Comparison of ENCODE assay signal across 7 cellular contexts in the genomic region with DNA sequence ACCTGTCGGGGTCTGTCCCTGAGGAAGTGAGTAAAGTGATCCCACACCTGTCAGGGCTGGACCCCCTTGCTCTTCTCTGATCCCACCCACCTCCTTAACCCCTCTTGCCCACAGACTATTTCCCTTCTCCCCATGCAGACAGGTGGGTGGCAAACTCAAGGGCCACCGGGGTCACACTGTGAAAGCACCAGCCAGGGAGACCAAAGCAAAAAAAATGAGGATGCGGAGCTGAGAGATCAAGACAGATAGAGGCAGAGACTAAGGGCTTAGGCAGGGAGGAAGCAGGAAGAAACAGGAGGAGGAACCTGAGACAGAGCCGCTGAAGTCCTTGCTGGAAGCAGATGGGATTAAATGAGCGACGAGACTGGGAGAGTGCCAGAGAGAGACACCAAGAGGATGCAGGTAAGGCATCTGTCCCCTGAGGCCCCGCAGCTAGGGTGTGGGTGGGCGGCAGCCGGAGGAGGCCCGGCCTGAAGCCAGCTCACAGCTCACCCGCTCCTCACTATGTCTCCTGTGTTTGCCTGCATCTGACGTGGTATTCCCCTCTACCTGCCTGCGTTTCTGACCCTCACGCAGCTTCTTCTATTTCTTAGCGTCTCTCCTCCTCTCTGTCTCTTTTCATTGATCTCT. TPM values are rescaled to one million over a fixed set of nuclear protein-coding genes. Genes with fewer than 3 reads are reported as not detected.
DNase-seq lines count a peak whose midpoint lies in the region; ATAC-seq and TF ChIP-seq lines count a peak whose summit lies in the region.

No MANE protein-coding gene starts in this region.

- H3K27ac ChIP-seq in GM23248 (no peak overlapping the region), gastroesophageal sphincter (peak overlapping the region in 2 of 4 donors; percentile 85 to 87)

- H3K36me3 ChIP-seq in GM23248 (ENCODE audit: low read depth) (no peaks in the 10 kb centered on the region), gastroesophageal sphincter (peaks cover 0 to 17% of the 10 kb centered on the region in 2 donors)

- peaks cover 7 to 17% of the 10 kb centered on the region in 2 donors for H3K4me1 Mint-ChIP-seq in stimulated activated naive B cell treated with anti-CD40 and anti-IgM and Interleukin-4, amounts not matched to agents 10 μg/mL and 1 μg/mL and 100 μg/mL, for 72 hours

- H3K9ac ChIP-seq in GM23248 = no peak overlapping the region; the same call in 1 of the 2 replicates

- H3K9me3 ChIP-seq in GM23248 (ENCODE audit: low read depth) (no peaks in the 10 kb centered on the region), gastroesophageal sphincter (no peaks in the 10 kb centered on the region)

- no peak for TF ChIP-seq POLR2A in gastroesophageal sphincter (IDR thresholded peaks at IDR 0.05)

- H3K4me3 ChIP-seq in GM23248 (peak overlapping the region; percentile 74), gastroesophageal sphincter (peak overlapping the region; percentile 75 to 81)

- H3K27ac Mint-ChIP-seq in stimulated activated naive B cell treated with anti-CD40 and anti-IgM and Interleukin-4, amounts not matched to agents 10 μg/mL and 1 μg/mL and 100 μg/mL, for 72 hours = peak overlapping the region; percentile 21

- in situ Hi-C loops in GM23248 (cut with MboI) = no loop called here

- no peak for ATAC-seq in gastroesophageal sphincter
- peak; percentile 11 to 15 for ATAC-seq in stimulated activated naive B cell treated with anti-CD40 and anti-IgM and Interleukin-4, amounts not matched to agents 10 μg/mL and 1 μg/mL and 100 μg/mL, for 72 hours (replicated peaks)
- ATAC-seq in GM18907 (IDR thresholded peaks at IDR 0.05; ENCODE audit: unreplicated experiment) = no peak
- no peak for ATAC-seq in GM21423 (IDR thresholded peaks at IDR 0.05; ENCODE audit: unreplicated experiment)

- no peaks in the 10 kb centered on the region for H3K9me3 Mint-ChIP-seq in stimulated activated naive B cell treated with anti-CD40 and anti-IgM and Interleukin-4, amounts not matched to agents 10 μg/mL and 1 μg/mL and 100 μg/mL, for 72 hours

- H4K20me1 ChIP-seq in GM23248 (ENCODE audit: insufficient read depth) = no peaks in the 10 kb centered on the region

- no peaks in the 10 kb centered on the region for H3K4me1 ChIP-seq in GM23248 (ENCODE audit: insufficient read depth)
- peaks cover 0 to 13% (median 0%) of the 10 kb centered on the region in 3 donors for H3K4me1 ChIP-seq in gastroesophageal sphincter

- H3K4me2 ChIP-seq in GM23248 (ENCODE audit: unreplicated experiment) = no peak overlapping the region

- no peak for TF ChIP-seq EP300 in gastroesophageal sphincter (IDR thresholded peaks at IDR 0.05)

- no peak for TF ChIP-seq CTCF in gastroesophageal sphincter (IDR thresholded peaks at IDR 0.05)

- H2AFZ ChIP-seq in GM23248 = peak overlapping the region; percentile 87

- peak overlapping the region; percentile 73 to 81 for H3K4me3 Mint-ChIP-seq in stimulated activated naive B cell treated with anti-CD40 and anti-IgM and Interleukin-4, amounts not matched to agents 10 μg/mL and 1 μg/mL and 100 μg/mL, for 72 hours

- DNase-seq in GM23248 = peak; percentile 3
- peak; percentile 53 for DNase-seq in SW480 (ENCODE audit: low spot score)
- no peak for DNase-seq in stimulated activated naive B cell treated with anti-CD40 and anti-IgM and Interleukin-4, amounts not matched to agents 10 μg/mL and 1 μg/mL and 100 μg/mL, for 72 hours
- DNase-seq in dedifferentiated amniotic fluid mesenchymal stem cell (ENCODE audit: extremely low spot score) = no peak

- WGBS in GM23248 (ENCODE audit: low coverage in 1 of 2, low lambda C conversion rate in 2 of 2, missing lambda C conversion rate in 2 of 2), 2 experiments = 15 to 18% methylated on average over 13 to 15 of the region's 15 CpGs
- 12 to 47% methylated on average over 3 to 8 of the region's 15 CpGs for WGBS in gastroesophageal sphincter (ENCODE audit: low coverage in 1 of 2), 2 donors

- H3K36me3 Mint-ChIP-seq in stimulated activated naive B cell treated with anti-CD40 and anti-IgM and Interleukin-4, amounts not matched to agents 10 μg/mL and 1 μg/mL and 100 μg/mL, for 72 hours = peaks cover 0 to 8% of the 10 kb centered on the region in 2 donors

- H3K27me3 ChIP-seq in GM23248 (replicated peaks; ENCODE audit: insufficient read depth) = no peaks in the 10 kb centered on the region
- no peaks in the 10 kb centered on the region for H3K27me3 ChIP-seq in gastroesophageal sphincter

- H3K79me2 ChIP-seq in GM23248 (ENCODE audit: insufficient read depth) = peaks cover 6% of the 10 kb centered on the region; the same call in 1 of the 2 replicates

- peaks cover 0 to 4% of the 10 kb centered on the region in 2 donors for H3K27me3 Mint-ChIP-seq in stimulated activated naive B cell treated with anti-CD40 and anti-IgM and Interleukin-4, amounts not matched to agents 10 μg/mL and 1 μg/mL and 100 μg/mL, for 72 hours

- H3K9me2 ChIP-seq in GM23248 (ENCODE audit: insufficient read depth) = no peaks in the 10 kb centered on the region

- no peaks in the 10 kb centered on the region for H3F3A ChIP-seq in GM23248 (ENCODE audit: insufficient read depth)

RNA-seq across cellular contexts. Expression of gene TIMM17B, which starts 7.2 kb away (rescaled TPM):
- 17.8 and 26.7 TPM in 2 replicates for total RNA-seq in GM23248 (2014; rRNA removed; shearing (Covaris generic))
- 44.7 and 48.4 TPM in 2 replicates for polyA plus RNA-seq in GM23248 (2016; fragmentation: Nextera tagmentation; extraction: Ambion mirVana)
- 10 to 100 TPM; 38.0 to 57.7 (median 39.5) TPM for total RNA-seq in gastroesophageal sphincter

RNA-seq across cellular contexts. Expression of gene PQBP1, which starts 7.3 kb away (rescaled TPM):
- 18.1 and 30.3 TPM in 2 replicates for total RNA-seq in GM23248 (2014; rRNA removed; shearing (Covaris generic))
- polyA plus RNA-seq in GM23248 (2016; fragmentation: Nextera tagmentation; extraction: Ambion mirVana) = 45.4 and 49.7 TPM in 2 replicates
- total RNA-seq in gastroesophageal sphincter = 10 to 100 TPM; 47.8 to 79.8 (median 69.4) TPM

RNA-seq across cellular contexts. Expression of gene SLC35A2, which starts 21.0 kb away (rescaled TPM):
- 23.6 and 29.1 TPM in 2 replicates for total RNA-seq in GM23248 (2014; rRNA removed; shearing (Covaris generic))
- 54.6 and 55.5 TPM in 2 replicates for polyA plus RNA-seq in GM23248 (2016; fragmentation: Nextera tagmentation; extraction: Ambion mirVana)
- total RNA-seq in gastroesophageal sphincter = 10 to 100 TPM in 3 of 4 donors, 1 to 10 TPM in 1; 8.1 to 12.8 (median 11.9) TPM

RNA-seq across cellular contexts. Expression of gene PIM2, which starts 28.4 kb away (rescaled TPM):
- total RNA-seq in GM23248 (2014; rRNA removed; shearing (Covaris generic)) = 4.6 and 5.6 TPM in 2 replicates
- polyA plus RNA-seq in GM23248 (2016; fragmentation: Nextera tagmentation; extraction: Ambion mirVana) = 4.4 and 4.5 TPM in 2 replicates
- total RNA-seq in gastroesophageal sphincter = 1 to 10 TPM; 4.7 to 7.4 (median 7.0) TPM

RNA-seq across cellular contexts. Expression of gene PCSK1N, which starts 55.0 kb away (rescaled TPM):
- total RNA-seq in GM23248 (2014; rRNA removed; shearing (Covaris generic)) = 0.89 and 3.1 TPM in 2 replicates
- 1.4 and 2.1 TPM in 2 replicates for polyA plus RNA-seq in GM23248 (2016; fragmentation: Nextera tagmentation; extraction: Ambion mirVana)
- 10 to 100 TPM in 1 of 4 donors, 1 to 10 TPM in 3; 2.3 to 10.6 (median 5.5) TPM for total RNA-seq in gastroesophageal sphincter

Comparison
In these comparisons a context has a peak if more than half of its experiments do, and no peak if none do; other contexts are left out.
1. DNase-seq: peak in GM23248 (single experiment) and SW480 (single experiment); none in stimulated activated naive B cell treated with anti-CD40 and anti-IgM and Interleukin-4, amounts not matched to agents 10 μg/mL and 1 μg/mL and 100 μg/mL, for 72 hours (single experiment) and dedifferentiated amniotic fluid mesenchymal stem cell (single experiment).
2. ATAC-seq: peak in stimulated activated naive B cell treated with anti-CD40 and anti-IgM and Interleukin-4, amounts not matched to agents 10 μg/mL and 1 μg/mL and 100 μg/mL, for 72 hours (2 of 2); none in gastroesophageal sphincter (single experiment), GM18907 (single experiment) and GM21423 (single experiment).